In the genomic region with DNA sequence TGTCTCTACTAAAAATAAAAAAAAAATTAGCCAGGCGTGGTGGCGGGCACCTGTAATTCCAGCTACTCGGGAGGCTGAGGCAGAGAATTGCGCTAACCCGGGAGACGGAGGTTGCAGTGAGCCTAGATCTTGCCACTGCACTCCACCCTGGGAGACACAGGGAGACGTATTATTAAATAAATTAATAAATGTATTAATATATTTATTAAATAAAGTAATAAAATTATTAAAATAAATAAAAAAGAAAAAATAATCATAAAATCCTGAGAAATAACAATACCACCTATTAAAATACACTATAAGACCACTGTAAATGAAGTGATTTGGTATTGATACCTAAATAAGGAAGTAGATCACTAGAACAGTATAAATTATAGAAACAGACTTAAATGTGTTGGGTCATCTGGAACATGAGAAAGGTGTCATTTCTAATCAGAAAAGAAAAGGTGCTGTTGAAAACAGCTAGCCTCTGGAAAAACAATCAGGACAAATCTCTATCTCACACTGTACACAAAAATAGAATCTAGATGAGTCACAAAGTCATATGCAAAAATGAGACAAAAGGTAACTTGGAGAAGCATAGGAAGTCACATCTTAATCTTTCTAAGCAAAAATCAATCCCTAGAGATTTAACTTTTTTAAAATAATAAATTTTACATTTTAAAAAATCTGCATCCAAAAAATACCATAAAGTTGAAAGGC, we compare ENCODE assay signal across 26 cellular contexts. TPM values are rescaled to one million over a fixed set of nuclear protein-coding genes. Genes with fewer than 3 reads are reported as not detected.
A peak's percentile ranks its signal among the peaks of the same experiment; 100 is the strongest.
DNase-seq lines count a peak whose midpoint lies in the region; ATAC-seq, FAIRE-seq and TF ChIP-seq lines count a peak whose summit lies in the region.
"Had no signal": no experiment of that assay in that cellular context is flagged by ENCODE, and none has a peak within 500 bp of the region (broad histone marks: within the 10 kb centered on the region; RNA-seq: fewer than 3 reads in every experiment).

No MANE protein-coding gene starts in this region.

- H3K4me3 ChIP-seq in PC-9: no peak overlapping the region
- H3K4me3 ChIP-seq in bronchial epithelial cell (ENCODE audit: low read depth, low read length): no peak overlapping the region
- H3K4me3 ChIP-seq: A549; BLaER1 treated with 17β-estradiol and CSF1 and Interleukin-3, amounts not matched to agents 10 nM and 100 nM; GM12878; GM23338; HAP-1 had no signal

- 0 out of 2 replicates have a peak, but pooled peaks cover 4% of the 10 kb centered on the region for H3K9me2 ChIP-seq in PC-9 (ENCODE audit: insufficient read depth)

- no peak overlapping the region for H3K27ac Mint-ChIP-seq in activated CD8-positive, alpha-beta T cell treated with anti-CD3 and anti-CD28 coated beads for 36 hours
- H3K27ac Mint-ChIP-seq: CD14-positive monocyte; CD4-positive, alpha-beta T cell; CD8-positive, alpha-beta memory T cell; GM23338 had no signal

- no peaks in the 10 kb centered on the region for H3K9me3 Mint-ChIP-seq in activated CD8-positive, alpha-beta T cell treated with anti-CD3 and anti-CD28 coated beads for 36 hours
- H3K9me3 Mint-ChIP-seq: CD4-positive, alpha-beta T cell; CD8-positive, alpha-beta memory T cell; GM23338 had no signal

- no TSS peak for BruUV-seq in PC-9 (replicated peaks; lab: Mats Ljungman, UMichigan)

- H3K4me2 ChIP-seq in PC-9: peak overlapping the region; percentile 61
- H3K4me2 ChIP-seq: A549; BLaER1 treated with 17β-estradiol and CSF1 and Interleukin-3, amounts not matched to agents 10 nM and 100 nM; GM23338 had no signal

- no peak overlapping the region for H3K27ac ChIP-seq in PC-9
- H3K27ac ChIP-seq: 22Rv1; A549; BLaER1 treated with 17β-estradiol and CSF1 and Interleukin-3, amounts not matched to agents 10 nM and 100 nM had no signal

- H3K9me3 ChIP-seq in PC-9 (ENCODE audit: insufficient read depth, low read depth): no peaks in the 10 kb centered on the region
- H3K9me3 ChIP-seq: A549; BE2C; BLaER1 treated with 17β-estradiol and CSF1 and Interleukin-3, amounts not matched to agents 10 nM and 100 nM; HAP-1 had no signal

- peak; percentile 37 for FAIRE-seq in A204.1 (lab: Jason Lieb, UNC)
- no peak for FAIRE-seq in bronchial epithelial cell (lab: Jason Lieb, UNC)
- peak; percentile 39 for FAIRE-seq in frontal cortex (lab: Jason Lieb, UNC)
- FAIRE-seq: A549, D721Med, GM12878, H54 had no signal

- no peaks in the 10 kb centered on the region for H4K20me1 ChIP-seq in PC-9 (ENCODE audit: insufficient read depth)
- H4K20me1 ChIP-seq: BLaER1 treated with 17β-estradiol and CSF1 and Interleukin-3, amounts not matched to agents 10 nM and 100 nM had no signal

- CTCF ChIA-PET in PC-9 (lab: Charles Lee): interaction anchor here (0.6 kb wide), 1 partner anchor 409 kb away, joined by 10 read pairs; no protein-coding TSS in a partner anchor
- CTCF ChIA-PET in activated CD8-positive, alpha-beta T cell treated with anti-CD3 and anti-CD28 coated beads for 36 hours (lab: Charles Lee): interaction anchor here (0.6 to 1.7 kb wide), 3 partner anchors 32 to 438 kb away, joined by 3 to 7 read pairs (median 3); no protein-coding TSS in a partner anchor

- H3F3A ChIP-seq in PC-9 (ENCODE audit: insufficient read depth, low read depth): peaks cover 4% of the 10 kb centered on the region; the same call in 1 of the 2 replicates

- POLR2A ChIA-PET in PC-9 (lab: Charles Lee; ENCODE audit: unreplicated experiment): interaction anchor here (0.6 kb wide), 1 partner anchor 444 kb away, joined by 8 read pairs; no protein-coding TSS in a partner anchor
- POLR2A ChIA-PET in activated CD8-positive, alpha-beta T cell treated with anti-CD3 and anti-CD28 coated beads for 36 hours (lab: Charles Lee): no interaction called here

- DNase-seq in PC-9 (peak in 1 of 2 experiments; percentile 60), bronchial epithelial cell (ENCODE audit: low read depth) (peak; percentile 33), frontal cortex (ENCODE audit: low spot score in 2 of 2) (no peak), hepatic stellate cell (ENCODE audit: low spot score) (no peak)
- no peak for DNase-seq in stimulated activated CD4-positive, alpha-beta T cell treated with anti-CD3 and anti-CD28 coated beads, Interleukin-4, amount 100 ng/mL, for 1 hour
- DNase-seq in activated CD8-positive, alpha-beta T cell treated with anti-CD3 and anti-CD28 coated beads for 36 hours: no peak
- DNase-seq: ACHN; AML-193; BE2C; CD4-positive, alpha-beta T cell; CD8-positive, alpha-beta memory T cell; DMS 273 treated with DMSO at 0.1 percent for 48 hours; DMS79; EL; GDM1 had no signal

- intact Hi-C loops in PC-9 (cut with micrococcal nuclease; ENCODE audit: unreplicated experiment): no loop called here
- intact Hi-C loops in activated CD8-positive, alpha-beta T cell treated with anti-CD3 and anti-CD28 coated beads for 36 hours (cut with micrococcal nuclease): no loop called here

- no peaks in the 10 kb centered on the region for H3K36me3 Mint-ChIP-seq in activated CD8-positive, alpha-beta T cell treated with anti-CD3 and anti-CD28 coated beads for 36 hours (ENCODE audit: low read depth)
- H3K36me3 Mint-ChIP-seq: CD14-positive monocyte; CD8-positive, alpha-beta memory T cell had no signal

- H3K79me2 ChIP-seq in PC-9 (ENCODE audit: low read depth): no peaks in the 10 kb centered on the region

- no peak overlapping the region for H3K4me3 Mint-ChIP-seq in activated CD8-positive, alpha-beta T cell treated with anti-CD3 and anti-CD28 coated beads for 36 hours
- H3K4me3 Mint-ChIP-seq: CD14-positive monocyte; CD4-positive, alpha-beta T cell; CD8-positive, alpha-beta memory T cell; GM23338 had no signal

- ATAC-seq in activated CD8-positive, alpha-beta T cell treated with anti-CD3 and anti-CD28 coated beads for 36 hours: no peak
- no peak for ATAC-seq in GM18870 (IDR thresholded peaks at IDR 0.05; ENCODE audit: unreplicated experiment)
- ATAC-seq: A549, GM12878, GM23338 had no signal

- peaks cover under 1% of the 10 kb centered on the region for H3K4me1 Mint-ChIP-seq in activated CD8-positive, alpha-beta T cell treated with anti-CD3 and anti-CD28 coated beads for 36 hours (ENCODE audit: low read depth)
- H3K4me1 Mint-ChIP-seq: CD8-positive, alpha-beta memory T cell; GM23338 had no signal

- no peaks in the 10 kb centered on the region for H3K27me3 Mint-ChIP-seq in activated CD8-positive, alpha-beta T cell treated with anti-CD3 and anti-CD28 coated beads for 36 hours
- H3K27me3 Mint-ChIP-seq: CD4-positive, alpha-beta T cell had no signal

- H3K4me1 ChIP-seq in PC-9 (replicated peaks; ENCODE audit: insufficient read depth): peaks cover 17% of the 10 kb centered on the region
- H3K4me1 ChIP-seq: A549, BE2C, HAP-1 had no signal

- TF ChIP-seq CTCF in PC-9 (conservative IDR thresholded peaks at IDR 0.05): no peak
- TF ChIP-seq CTCF in bronchial epithelial cell (IDR thresholded peaks at IDR 0.05; ENCODE audit: insufficient read depth, low read length, severe bottlenecking): no peak
- TF ChIP-seq CTCF in activated CD8-positive, alpha-beta T cell treated with anti-CD3 and anti-CD28 coated beads for 36 hours (IDR thresholded peaks at IDR 0.05): no peak

- H2AFZ ChIP-seq in PC-9: no peak overlapping the region; the same call in 1 of the 2 replicates
- H2AFZ ChIP-seq: GM23338 had no signal

- H3K36me3 ChIP-seq in PC-9 (ENCODE audit: low read depth) (no peaks in the 10 kb centered on the region), bronchial epithelial cell (ENCODE audit: control insufficient read depth, insufficient read depth, low read length) (no peaks in the 10 kb centered on the region)
- H3K36me3 ChIP-seq: BE2C; BLaER1 treated with 17β-estradiol and CSF1 and Interleukin-3, amounts not matched to agents 10 nM and 100 nM; HAP-1 had no signal

- H3K27me3 ChIP-seq in PC-9 (ENCODE audit: insufficient read depth, low read depth) (no peaks in the 10 kb centered on the region), bronchial epithelial cell (ENCODE audit: control insufficient read depth, insufficient read depth, low read length) (no peaks in the 10 kb centered on the region)
- H3K27me3 ChIP-seq: BE2C; BLaER1 treated with 17β-estradiol and CSF1 and Interleukin-3, amounts not matched to agents 10 nM and 100 nM had no signal

RNA-seq across cellular contexts. Expression of a gene that starts 43.2 kb away (rescaled TPM):
- total RNA-seq in PC-9 (2021): 80.3 and 81.9 TPM in 2 replicates
- total RNA-seq in bronchial epithelial cell: 10.0 and 10.4 TPM in 2 replicates
- total RNA-seq in frontal cortex: 24.1 TPM
- total RNA-seq in activated CD8-positive, alpha-beta T cell treated with anti-CD3 and anti-CD28 coated beads for 36 hours: 10 to 100 TPM; 36.1 to 40.6 TPM
